In genomic region chr17:10563991-10564660, GRCh38 we compare ENCODE assay signal across 38 cellular contexts. TPM values are rescaled to one million over a fixed set of nuclear protein-coding genes. Genes with fewer than 3 reads are reported as not detected.
"Had no signal": no experiment of that assay in that cellular context is flagged by ENCODE, and none has a peak within 500 bp of the region (broad histone marks: within the 10 kb centered on the region; RNA-seq: fewer than 3 reads in every experiment).

No MANE protein-coding gene starts in this region.

- H3K27me3 ChIP-seq: ascending aorta, cardiac muscle cell had no signal

- H3K4me1 Mint-ChIP-seq: activated B cell treated with CpG ODN at 0.5 μM for 24 hours; activated CD4-positive, alpha-beta T cell treated with anti-CD3 and anti-CD28 coated beads, Interleukin-2, amount 10 ng/mL, durations not matched to agents 24 days and 14 days; activated naive CD8-positive, alpha-beta T cell treated with anti-CD3 and anti-CD28 coated beads for 36 hours; activated T-helper 17 cell treated with anti-CD3 and anti-CD28 coated beads, Interleukin-2, amount 50 U/mL, for 72 hours; brain; central memory CD8-positive, alpha-beta T cell had no signal

- H3K36me3 Mint-ChIP-seq: activated CD4-positive, alpha-beta memory T cell treated with anti-CD3 and anti-CD28 coated beads for 36 hours; activated naive CD4-positive, alpha-beta T cell treated with anti-CD3 and anti-CD28 coated beads, Interleukin-2, amount 50 U/mL, for 72 hours; activated naive CD8-positive, alpha-beta T cell treated with anti-CD3 and anti-CD28 coated beads for 36 hours; brain had no signal

- H3K27ac Mint-ChIP-seq: activated B cell treated with CpG ODN at 0.5 μM for 24 hours; activated CD4-positive, alpha-beta memory T cell treated with anti-CD3 and anti-CD28 coated beads for 36 hours; activated CD4-positive, alpha-beta T cell treated with anti-CD3 and anti-CD28 coated beads, Interleukin-2, amount 10 ng/mL, durations not matched to agents 24 days and 14 days; activated CD8-positive, alpha-beta T cell treated with anti-CD3 and anti-CD28 coated beads for 36 hours; activated naive CD4-positive, alpha-beta T cell treated with anti-CD3 and anti-CD28 coated beads for 36 hours; activated naive CD4-positive, alpha-beta T cell treated with anti-CD3 and anti-CD28 coated beads, Interleukin-2, amount 50 U/mL, for 72 hours; activated naive CD8-positive, alpha-beta T cell treated with anti-CD3 and anti-CD28 coated beads for 36 hours; activated T-cell treated with anti-CD3 and anti-CD28 coated beads, Interleukin-2, amount 50 U/mL, for 72 hours; activated T-helper 1 cell treated with anti-CD3 and anti-CD28 coated beads, Interleukin-12 subunit alpha, Interleukin-12 subunit beta, Interleukin-2, Interleukin-4 antibody, amounts not matched to agents 30 ng/mL and 10 ng/mL and 1 ng/mL, durations not matched to agents 14 hours and 24 hours and 36 hours; activated T-helper 17 cell treated with anti-CD3 and anti-CD28 coated beads, Interleukin-2, amount 50 U/mL, for 72 hours; brain; T-helper 1 cell treated with Interleukin-12 subunit alpha and Interleukin-12 subunit beta and Interleukin-4 antibody, amounts not matched to agents 30 μg/mL and 1 μg/mL, for 36 hours; T-helper 2 cell treated with Interferon-gamma antibody and Interleukin-4, amounts not matched to agents 5 μg/mL and 100 μg/mL, for 36 hours had no signal

- H3K4me3 Mint-ChIP-seq: activated B cell treated with CpG ODN at 0.5 μM for 24 hours; activated CD4-positive, alpha-beta memory T cell treated with anti-CD3 and anti-CD28 coated beads for 36 hours; activated CD4-positive, alpha-beta T cell treated with anti-CD3 and anti-CD28 coated beads, Interleukin-2, amount 10 ng/mL, durations not matched to agents 24 days and 14 days; activated CD8-positive, alpha-beta T cell treated with anti-CD3 and anti-CD28 coated beads for 36 hours; activated naive CD4-positive, alpha-beta T cell treated with anti-CD3 and anti-CD28 coated beads for 36 hours; activated naive CD8-positive, alpha-beta T cell treated with anti-CD3 and anti-CD28 coated beads for 36 hours; activated T-cell treated with anti-CD3 and anti-CD28 coated beads, Interleukin-2, amount 50 U/mL, for 4 hours; activated T-cell treated with anti-CD3 and anti-CD28 coated beads, Interleukin-2, amount 50 U/mL, for 72 hours; activated T-helper 1 cell treated with anti-CD3 and anti-CD28 coated beads, Interleukin-12 subunit alpha, Interleukin-12 subunit beta, Interleukin-2, Interleukin-4 antibody, amounts not matched to agents 30 ng/mL and 10 ng/mL and 1 ng/mL, durations not matched to agents 14 hours and 24 hours and 36 hours; activated T-helper 17 cell treated with anti-CD3 and anti-CD28 coated beads, Interleukin-2, amount 50 U/mL, for 72 hours; brain; central memory CD8-positive, alpha-beta T cell; T-helper 1 cell treated with Interleukin-12 subunit alpha and Interleukin-12 subunit beta and Interleukin-4 antibody, amounts not matched to agents 30 μg/mL and 1 μg/mL, for 36 hours; T-helper 2 cell treated with Interferon-gamma antibody and Interleukin-4, amounts not matched to agents 5 μg/mL and 100 μg/mL, for 36 hours had no signal

- H3K9me3 Mint-ChIP-seq: activated B cell treated with CpG ODN at 0.5 μM for 24 hours; activated CD4-positive, alpha-beta memory T cell treated with anti-CD3 and anti-CD28 coated beads for 36 hours; activated CD4-positive, alpha-beta T cell treated with anti-CD3 and anti-CD28 coated beads, Interleukin-2, amount 10 ng/mL, durations not matched to agents 24 days and 14 days; activated CD8-positive, alpha-beta T cell treated with anti-CD3 and anti-CD28 coated beads for 36 hours; activated naive CD4-positive, alpha-beta T cell treated with anti-CD3 and anti-CD28 coated beads for 36 hours; activated naive CD4-positive, alpha-beta T cell treated with anti-CD3 and anti-CD28 coated beads, Interleukin-2, amount 50 U/mL, for 72 hours; activated naive CD8-positive, alpha-beta T cell treated with anti-CD3 and anti-CD28 coated beads for 36 hours; activated T-cell treated with anti-CD3 and anti-CD28 coated beads, Interleukin-2, amount 50 U/mL, for 4 hours; activated T-cell treated with anti-CD3 and anti-CD28 coated beads, Interleukin-2, amount 50 U/mL, for 72 hours; activated T-helper 1 cell treated with anti-CD3 and anti-CD28 coated beads, Interleukin-12 subunit alpha, Interleukin-12 subunit beta, Interleukin-2, Interleukin-4 antibody, amounts not matched to agents 30 ng/mL and 10 ng/mL and 1 ng/mL, durations not matched to agents 14 hours and 24 hours and 36 hours; activated T-helper 17 cell treated with anti-CD3 and anti-CD28 coated beads, Interleukin-2, amount 50 U/mL, for 72 hours; brain; central memory CD8-positive, alpha-beta T cell; T-helper 1 cell treated with Interleukin-12 subunit alpha and Interleukin-12 subunit beta and Interleukin-4 antibody, amounts not matched to agents 30 μg/mL and 1 μg/mL, for 36 hours; T-helper 2 cell treated with Interferon-gamma antibody and Interleukin-4, amounts not matched to agents 5 μg/mL and 100 μg/mL, for 36 hours had no signal

- H3K36me3 ChIP-seq: ascending aorta, cardiac muscle cell had no signal

- DNase-seq: activated B cell treated with CpG ODN at 0.5 μM for 24 hours; activated CD4-positive, alpha-beta memory T cell treated with anti-CD3 and anti-CD28 coated beads for 36 hours; activated CD4-positive, alpha-beta T cell treated with anti-CD3 and anti-CD28 coated beads for 4 hours; activated CD4-positive, alpha-beta T cell treated with anti-CD3 and anti-CD28 coated beads, Interleukin-2, amount 10 ng/mL, durations not matched to agents 24 days and 14 days; activated CD4-positive, alpha-beta T cell treated with anti-CD3 and anti-CD28 coated beads, Interleukin-2, amount 50 U/mL, for 1 hour; activated CD4-positive, alpha-beta T cell treated with anti-CD3 and anti-CD28 coated beads, Interleukin-2, amount 50 U/mL, for 4 hours; activated CD4-positive, CD25-positive, alpha-beta regulatory T cell treated with anti-CD3 and anti-CD28 coated beads, Interleukin-2, amount 50 U/mL, for 72 hours; activated CD8-positive, alpha-beta memory T cell treated with anti-CD3 and anti-CD28 coated beads, Interleukin-2, amount 50 U/mL, for 4 hours; activated CD8-positive, alpha-beta T cell treated with anti-CD3 and anti-CD28 coated beads for 36 hours; activated effector memory CD4-positive, alpha-beta T cell treated with anti-CD3 and anti-CD28 coated beads, Interleukin-2, amount 50 U/mL, for 16 hours; activated gamma-delta T cell treated with Interleukin-2 at 50 U/mL for 16 hours; activated naive CD4-positive, alpha-beta T cell; activated naive CD4-positive, alpha-beta T cell treated with anti-CD3 and anti-CD28 coated beads for 36 hours; activated naive CD4-positive, alpha-beta T cell treated with anti-CD3 and anti-CD28 coated beads, Interleukin-2, amount 50 U/mL, for 16 hours; activated naive CD8-positive, alpha-beta T cell treated with anti-CD3 and anti-CD28 coated beads for 36 hours; activated T-cell treated with anti-CD3 and anti-CD28 coated beads for 4 hours; activated T-cell treated with anti-CD3 and anti-CD28 coated beads, Interleukin-2, amount 50 U/mL, for 1 hour; activated T-cell treated with anti-CD3 and anti-CD28 coated beads, Interleukin-2, amount 50 U/mL, for 4 hours; activated T-cell treated with anti-CD3 and anti-CD28 coated beads, Interleukin-2, amount 50 U/mL, for 72 hours; amygdala; anterior cingulate cortex; caudate nucleus; cerebellar nuclear complex; T-helper 1 cell; T-helper 2 cell; T-helper 9 cell had no signal

- H3K4me3 ChIP-seq: ascending aorta, cardiac muscle cell had no signal

- ATAC-seq: activated CD8-positive, alpha-beta T cell treated with anti-CD3 and anti-CD28 coated beads for 36 hours; activated naive CD4-positive, alpha-beta T cell treated with anti-CD3 and anti-CD28 coated beads, Interleukin-2, amount 50 U/mL, for 72 hours; activated T-cell treated with anti-CD3 and anti-CD28 coated beads, Interleukin-2, amount 50 U/mL, for 4 hours; activated T-cell treated with anti-CD3 and anti-CD28 coated beads, Interleukin-2, amount 50 U/mL, for 72 hours; activated T-helper 17 cell treated with anti-CD3 and anti-CD28 coated beads, Interleukin-2, amount 50 U/mL, for 72 hours had no signal

- H3K9me3 ChIP-seq: ascending aorta had no signal

- H3K27me3 Mint-ChIP-seq: brain had no signal

- H3K4me1 ChIP-seq: ascending aorta had no signal

- H3K27ac ChIP-seq: ascending aorta, cardiac muscle cell, VCaP had no signal

RNA-seq across cellular contexts. Expression of gene MYH2, which starts 14.7 kb away (rescaled TPM):
- total RNA-seq: activated B cell treated with CpG ODN at 0.5 μM for 24 hours; activated CD4-positive, alpha-beta memory T cell treated with anti-CD3 and anti-CD28 coated beads for 36 hours; activated CD4-positive, alpha-beta T cell treated with anti-CD3 and anti-CD28 coated beads, Interleukin-2, amount 10 ng/mL, durations not matched to agents 24 days and 14 days; activated CD8-positive, alpha-beta memory T cell treated with anti-CD3 and anti-CD28 coated beads for 36 hours; activated CD8-positive, alpha-beta T cell treated with anti-CD3 and anti-CD28 coated beads for 36 hours; activated naive CD4-positive, alpha-beta T cell treated with anti-CD3 and anti-CD28 coated beads for 36 hours; activated naive CD4-positive, alpha-beta T cell treated with anti-CD3 and anti-CD28 coated beads, Interleukin-2, amount 50 U/mL, for 72 hours; activated naive CD8-positive, alpha-beta T cell treated with anti-CD3 and anti-CD28 coated beads for 36 hours; activated T-cell treated with anti-CD3 and anti-CD28 coated beads, Interleukin-2, amount 50 U/mL, for 4 hours; activated T-cell treated with anti-CD3 and anti-CD28 coated beads, Interleukin-2, amount 50 U/mL, for 72 hours; activated T-helper 1 cell treated with anti-CD3 and anti-CD28 coated beads, Interleukin-12 subunit alpha, Interleukin-12 subunit beta, Interleukin-2, Interleukin-4 antibody, amounts not matched to agents 30 ng/mL and 10 ng/mL and 1 ng/mL, durations not matched to agents 14 hours and 24 hours and 36 hours; activated T-helper 17 cell treated with anti-CD3 and anti-CD28 coated beads, Interleukin-2, amount 50 U/mL, for 72 hours; ascending aorta; bronchial epithelial cell; cardiac muscle cell had no signal

RNA-seq across cellular contexts. Expression of gene MYH1, which starts 45.8 kb away (rescaled TPM):
- total RNA-seq: activated B cell treated with CpG ODN at 0.5 μM for 24 hours; activated CD4-positive, alpha-beta memory T cell treated with anti-CD3 and anti-CD28 coated beads for 36 hours; activated CD4-positive, alpha-beta T cell treated with anti-CD3 and anti-CD28 coated beads, Interleukin-2, amount 10 ng/mL, durations not matched to agents 24 days and 14 days; activated CD8-positive, alpha-beta memory T cell treated with anti-CD3 and anti-CD28 coated beads for 36 hours; activated CD8-positive, alpha-beta T cell treated with anti-CD3 and anti-CD28 coated beads for 36 hours; activated naive CD4-positive, alpha-beta T cell treated with anti-CD3 and anti-CD28 coated beads for 36 hours; activated naive CD4-positive, alpha-beta T cell treated with anti-CD3 and anti-CD28 coated beads, Interleukin-2, amount 50 U/mL, for 72 hours; activated naive CD8-positive, alpha-beta T cell treated with anti-CD3 and anti-CD28 coated beads for 36 hours; activated T-cell treated with anti-CD3 and anti-CD28 coated beads, Interleukin-2, amount 50 U/mL, for 4 hours; activated T-cell treated with anti-CD3 and anti-CD28 coated beads, Interleukin-2, amount 50 U/mL, for 72 hours; activated T-helper 1 cell treated with anti-CD3 and anti-CD28 coated beads, Interleukin-12 subunit alpha, Interleukin-12 subunit beta, Interleukin-2, Interleukin-4 antibody, amounts not matched to agents 30 ng/mL and 10 ng/mL and 1 ng/mL, durations not matched to agents 14 hours and 24 hours and 36 hours; activated T-helper 17 cell treated with anti-CD3 and anti-CD28 coated beads, Interleukin-2, amount 50 U/mL, for 72 hours; ascending aorta; bronchial epithelial cell; cardiac muscle cell had no signal
